ENCODE assay signal across 9 cellular contexts in the genomic region with DNA sequence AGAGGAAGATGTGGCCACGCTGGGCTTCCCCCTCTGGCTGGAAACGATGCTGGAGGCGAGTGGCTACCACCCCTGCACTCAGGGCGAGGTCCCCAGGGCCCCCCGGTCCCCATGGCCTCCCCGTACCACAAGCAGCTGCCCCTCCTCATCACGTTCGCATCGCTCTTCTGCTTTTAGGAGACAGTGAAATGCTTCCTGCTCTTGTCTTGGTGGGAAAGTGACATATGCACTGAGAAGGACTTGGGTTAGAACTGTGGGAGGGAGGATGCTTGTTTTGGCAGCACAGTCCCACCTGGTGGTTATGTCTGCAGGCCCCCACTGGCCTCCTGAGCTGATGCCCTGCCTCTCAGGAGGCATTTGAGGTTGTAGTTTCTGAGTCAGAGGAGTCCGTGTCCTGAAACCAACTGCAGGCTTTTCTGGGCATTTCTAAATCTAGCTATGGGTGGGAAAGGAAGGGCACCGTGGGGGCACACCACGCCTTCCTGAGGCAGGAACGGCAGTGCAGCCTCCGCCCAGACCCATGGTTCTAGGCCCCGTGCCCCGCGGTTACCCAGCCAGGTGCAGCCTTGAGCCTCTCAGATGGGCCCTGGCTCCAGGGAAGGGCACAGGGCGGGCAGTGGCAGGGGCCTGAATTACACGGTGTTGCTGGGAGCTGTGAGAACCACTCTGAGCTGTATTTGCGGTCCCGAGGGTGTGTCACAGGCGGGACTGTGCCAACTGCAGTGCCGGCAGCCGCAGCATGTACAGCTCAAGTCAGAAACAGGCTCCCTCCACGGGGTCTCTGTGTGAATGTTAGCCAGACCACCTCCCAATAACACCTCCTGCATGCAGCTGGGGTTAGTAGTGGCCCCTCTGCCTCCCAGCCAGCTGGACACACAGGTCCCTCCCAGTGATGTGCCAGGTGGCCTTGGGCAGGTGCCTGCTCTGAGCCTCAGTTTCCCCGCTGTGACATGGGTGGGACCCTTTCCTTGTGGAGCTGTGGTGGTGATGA.
DNase-seq lines count a peak whose midpoint lies in the region; ATAC-seq, FAIRE-seq and TF ChIP-seq lines count a peak whose summit lies in the region.
"Had no signal": no experiment of that assay in that cellular context is flagged by ENCODE, and none has a peak within 500 bp of the region (broad histone marks: within the 10 kb centered on the region; RNA-seq: fewer than 3 reads in every experiment).

No MANE protein-coding gene starts in this region.

- H3K36me3 ChIP-seq in MG63, result no peaks in the 10 kb centered on the region

- intact Hi-C loops in dorsolateral prefrontal cortex (cut with DNase I), result no loop called here

- no peak overlapping the region for H3K4me3 ChIP-seq in MG63
- no peak overlapping the region for H3K4me3 ChIP-seq in dorsolateral prefrontal cortex

- peak; percentile 50 for ATAC-seq in GM18519 (IDR thresholded peaks at IDR 0.05; ENCODE audit: low FRiP score, unreplicated experiment)
- ATAC-seq in GM21786 (IDR thresholded peaks at IDR 0.05; ENCODE audit: unreplicated experiment), result peak; percentile 75
- ATAC-seq: right cardiac atrium had no signal

- H3K27ac ChIP-seq in dorsolateral prefrontal cortex, result no peak overlapping the region

- no peak for TF ChIP-seq CTCF in dorsolateral prefrontal cortex (IDR thresholded peaks at IDR 0.05 in 54 of 56, conservative IDR thresholded peaks at IDR 0.05 in 2 of 56; ENCODE audit: low read depth in 1 of 56, partially characterized antibody in 56 of 56)

- FAIRE-seq in RCC 7860 (lab: Jason Lieb, UNC), result no peak

- DNase-seq in MG63 (peak; percentile 48), dorsolateral prefrontal cortex (peak in 7 of 10 donors; percentile 7 to 36 (median 21)), NCI-H82 treated with DMSO at 0.1 percent for 48 hours (lab: John Stamatoyannopoulos, UW; ENCODE audit: unreplicated experiment) (no peak), RCC 7860 (ENCODE audit: low spot score) (no peak), DMS53 treated with DMSO at 0.1 percent for 48 hours (lab: John Stamatoyannopoulos, UW; ENCODE audit: unreplicated experiment) (no peak), NCI-H524 (lab: John Stamatoyannopoulos, UW) (no peak)

- H3K27me3 ChIP-seq in MG63, result no peaks in the 10 kb centered on the region
- H3K27me3 ChIP-seq in dorsolateral prefrontal cortex, result peaks cover 0 to 7% (median 0%) of the 10 kb centered on the region in 45 donors

- no peaks in the 10 kb centered on the region for H3K9me3 ChIP-seq in MG63

Comparison
In these comparisons a context has a peak if more than half of its experiments do, and no peak if none do; other contexts are left out.
1. DNase-seq: peak in MG63 (single experiment) and dorsolateral prefrontal cortex (7 of 10); none in NCI-H82 treated with DMSO at 0.1 percent for 48 hours (single experiment), RCC 7860 (single experiment), DMS53 treated with DMSO at 0.1 percent for 48 hours (single experiment) and NCI-H524 (0 of 2).